ENCODE assay signal across 10 cellular contexts in genomic region chr13:113777311-113778260, GRCh38. TPM values are rescaled to one million over a fixed set of nuclear protein-coding genes. Genes with fewer than 3 reads are reported as not detected.
DNase-seq lines count a peak whose midpoint lies in the region; FAIRE-seq and TF ChIP-seq lines count a peak whose summit lies in the region.
"Had no signal": no experiment of that assay in that cellular context is flagged by ENCODE, and none has a peak within 500 bp of the region (broad histone marks: within the 10 kb centered on the region; RNA-seq: fewer than 3 reads in every experiment).

No MANE protein-coding gene starts in this region.

- H3K36me3 ChIP-seq in MG63: no peaks in the 10 kb centered on the region
- no peaks in the 10 kb centered on the region; a peak in 1 of 8 replicates for H3K36me3 ChIP-seq in H1 (ENCODE audit: control insufficient read depth in 2 of 4, insufficient read depth in 4 of 4, low read length in 3 of 4)
- H3K36me3 ChIP-seq in mesendoderm (ENCODE audit: control insufficient read depth, insufficient read depth, low read length): no peaks in the 10 kb centered on the region
- no peaks in the 10 kb centered on the region for H3K36me3 ChIP-seq in tibial nerve
- H3K36me3 ChIP-seq: esophagus muscularis mucosa had no signal

- H2BK20ac ChIP-seq in H1 (ENCODE audit: low read length): no peak overlapping the region

- H3K4ac ChIP-seq in H1 (replicated peaks; ENCODE audit: insufficient read length, low read depth, low read length) (no peak overlapping the region), mesendoderm (ENCODE audit: low read depth, low read length) (no peak overlapping the region)

- H2BK120ac ChIP-seq in H1 (replicated peaks; ENCODE audit: low read depth, low read length) (no peak overlapping the region), mesendoderm (ENCODE audit: low read depth, low read length) (no peak overlapping the region)

- no peak for FAIRE-seq in H1 (lab: Jason Lieb, UNC)

- no peak overlapping the region for H4K91ac ChIP-seq in H1 (replicated peaks; ENCODE audit: insufficient read length, low read length)

- no peaks in the 10 kb centered on the region for H3K9me3 ChIP-seq in MG63
- H3K9me3 ChIP-seq in H1 (ENCODE audit: insufficient read depth in 2 of 2, low read depth in 1 of 2, low read length in 1 of 2): no peaks in the 10 kb centered on the region
- H3K9me3 ChIP-seq in tibial nerve: no peaks in the 10 kb centered on the region
- H3K9me3 ChIP-seq: esophagus muscularis mucosa had no signal

- H2BK5ac ChIP-seq in H1 (ENCODE audit: low read depth, low read length): no peak overlapping the region
- no peak overlapping the region for H2BK5ac ChIP-seq in mesendoderm (ENCODE audit: low read length)

- CTCF ChIA-PET in H1 (lab: Charles Lee; ENCODE audit: partially characterized antibody): interaction anchor here (0.9 to 2.3 kb wide), 5 partner anchors 10 to 112 kb away, joined by 3 to 7 read pairs (median 4); no protein-coding TSS in a partner anchor

- H2AK5ac ChIP-seq in H1 (ENCODE audit: low read depth, low read length) (no peak overlapping the region), mesendoderm (ENCODE audit: low read length) (no peak overlapping the region)

- H3K56ac ChIP-seq in H1 (replicated peaks; ENCODE audit: insufficient read length, low read depth, low read length): no peak overlapping the region
- no peak overlapping the region for H3K56ac ChIP-seq in mesendoderm (ENCODE audit: low read length)

- TF ChIP-seq POLR2A in H1 (IDR thresholded peaks at IDR 0.05; ENCODE audit: control extremely low read depth in 1 of 2, low read depth in 2 of 2, low read length in 2 of 2) (no peak), tibial nerve (IDR thresholded peaks at IDR 0.05) (no peak)

- H2BK12ac ChIP-seq in H1 (ENCODE audit: low read depth, low read length): no peak overlapping the region

- H3K79me2 ChIP-seq in H1 (ENCODE audit: control insufficient read depth in 1 of 2, insufficient read depth in 2 of 2, low read length in 2 of 2) (peaks cover 0 to 5% of the 10 kb centered on the region in 2 experiments; a peak in 1 of 4 replicates), mesendoderm (ENCODE audit: control insufficient read depth, insufficient read depth, low read length) (no peaks in the 10 kb centered on the region)

- H3K4me3 ChIP-seq in MG63: no peak overlapping the region
- H3K4me3 ChIP-seq in H1 (ENCODE audit: extremely low read depth in 1 of 4, insufficient read depth in 2 of 4, low read depth in 3 of 4, low read length in 4 of 4): no peak overlapping the region
- H3K4me3 ChIP-seq in mesendoderm (ENCODE audit: low read length): no peak overlapping the region
- no peak overlapping the region for H3K4me3 ChIP-seq in tibial nerve
- H3K4me3 ChIP-seq: esophagus muscularis mucosa had no signal

- H2BK15ac ChIP-seq in H1 (ENCODE audit: low read length): no peak overlapping the region
- H2BK15ac ChIP-seq in mesendoderm (replicated peaks; ENCODE audit: low read depth): no peak overlapping the region

- H3K23ac ChIP-seq in H1 (ENCODE audit: insufficient read length) (no peak overlapping the region), mesendoderm (ENCODE audit: low read length) (no peak overlapping the region)

- H3K27ac ChIP-seq in H1 (ENCODE audit: low read depth, low read length): no peak overlapping the region
- no peak overlapping the region for H3K27ac ChIP-seq in mesendoderm (ENCODE audit: low read depth, low read length)
- no peak overlapping the region for H3K27ac ChIP-seq in tibial nerve
- H3K27ac ChIP-seq: esophagus muscularis mucosa had no signal

- H3K9ac ChIP-seq in H1 (replicated peaks in 1 of 4; ENCODE audit: extremely low read depth in 1 of 4, low read depth in 3 of 4, low read length in 3 of 4): no peak overlapping the region; a peak in 1 of 7 replicates
- H3K9ac ChIP-seq in mesendoderm (ENCODE audit: low read length): no peak overlapping the region

- TF ChIP-seq EP300 in H1 (IDR thresholded peaks at IDR 0.05; ENCODE audit: borderline replicate concordance in 1 of 2, low read depth in 2 of 2, low read length in 2 of 2): no peak
- TF ChIP-seq EP300 in tibial nerve (IDR thresholded peaks at IDR 0.05): no peak

- WGBS in H1 (ENCODE audit: extremely low coverage in 1 of 2, insufficient coverage in 1 of 2, insufficient read length in 1 of 2, insufficient replicate concordance in 2 of 2, low coverage in 1 of 2, low lambda C conversion rate in 2 of 2, missing lambda C conversion rate in 1 of 2), 2 experiments: 56% methylated on average over 27 of the region's 29 CpGs; no CpG with 5 or more reads in 1 of the 2 experiments
- WGBS in mesendoderm (ENCODE audit: extremely low coverage, insufficient coverage, low lambda C conversion rate): no CpG with 5 or more reads among the region's 29 CpGs
- 46 to 47% methylated on average over 16 to 25 of the region's 29 CpGs for WGBS in tibial nerve, 2 donors

- H3K18ac ChIP-seq in H1 (ENCODE audit: extremely low read depth, low read length) (no peak overlapping the region), mesendoderm (ENCODE audit: low read length) (no peak overlapping the region)

- TF ChIP-seq RAD21 in H1 (IDR thresholded peaks at IDR 0.05 in 1 of 2, conservative IDR thresholded peaks at IDR 0.05 in 1 of 2; ENCODE audit: low read depth in 2 of 2, low read length in 2 of 2): no peak

- H2AFZ ChIP-seq in H1 (ENCODE audit: low read length): no peak overlapping the region

- H3K4me1 ChIP-seq in H1 (replicated peaks in 1 of 4; ENCODE audit: control insufficient read depth in 3 of 4, insufficient read depth in 4 of 4, low read length in 3 of 4) (no peaks in the 10 kb centered on the region; a peak in 1 of 7 replicates), mesendoderm (ENCODE audit: control insufficient read depth, low read depth, low read length) (no peaks in the 10 kb centered on the region), tibial nerve (no peaks in the 10 kb centered on the region)
- H3K4me1 ChIP-seq: esophagus muscularis mucosa had no signal

- no peaks in the 10 kb centered on the region for H3K27me3 ChIP-seq in MG63
- peaks cover 0 to 5% (median 0%) of the 10 kb centered on the region in 4 experiments; a peak in 1 of 7 replicates for H3K27me3 ChIP-seq in H1 (replicated peaks in 1 of 4; ENCODE audit: control insufficient read depth in 3 of 4, extremely low read depth in 1 of 4, insufficient read depth in 3 of 4, low read length in 3 of 4)
- no peaks in the 10 kb centered on the region for H3K27me3 ChIP-seq in mesendoderm (ENCODE audit: insufficient read depth, low read length, poor library complexity)
- peaks cover 0 to 31% of the 10 kb centered on the region in 2 donors for H3K27me3 ChIP-seq in tibial nerve

- TF ChIP-seq CTCF in H1 (IDR thresholded peaks at IDR 0.05; ENCODE audit: control extremely low read depth in 1 of 3, insufficient read depth in 1 of 3, low read depth in 1 of 3, low read length in 3 of 3) (no peak), tibial nerve (IDR thresholded peaks at IDR 0.05) (no peak)

- H4K5ac ChIP-seq in H1 (ENCODE audit: insufficient read length, low read depth, low read length): no peak overlapping the region
- H4K5ac ChIP-seq in mesendoderm (ENCODE audit: low read length): no peak overlapping the region

- H3K23me2 ChIP-seq in H1 (ENCODE audit: low read depth, low read length): peaks cover 9% of the 10 kb centered on the region; the same call in 1 of the 2 replicates

- peaks cover 6% of the 10 kb centered on the region for H3K79me1 ChIP-seq in H1 (ENCODE audit: low read depth, low read length)
- no peaks in the 10 kb centered on the region for H3K79me1 ChIP-seq in mesendoderm (ENCODE audit: low read length)

- H4K8ac ChIP-seq in H1 (ENCODE audit: extremely low read depth, insufficient read depth, low read length) (no peak overlapping the region), mesendoderm (ENCODE audit: low read depth, low read length) (no peak overlapping the region)

- POLR2A ChIA-PET in H1 (lab: Charles Lee; ENCODE audit: partially characterized antibody): interaction anchor here (1.0 to 1.3 kb wide), 3 partner anchors 25 to 449 kb away, joined by 3 read pairs; no protein-coding TSS in a partner anchor

- no peak overlapping the region for H3K4me2 ChIP-seq in H1 (ENCODE audit: insufficient read depth in 1 of 2, low read depth in 2 of 2, low read length in 2 of 2)
- no peak overlapping the region for H3K4me2 ChIP-seq in mesendoderm (ENCODE audit: low read length)

- no peak overlapping the region for H3K14ac ChIP-seq in H1 (ENCODE audit: insufficient read length)

- peaks cover 0 to 10% of the 10 kb centered on the region in 2 experiments for H4K20me1 ChIP-seq in H1 (replicated peaks in 1 of 2; ENCODE audit: control insufficient read depth in 1 of 2, insufficient read depth in 2 of 2, low read length in 2 of 2)

- peak; percentile 63 for DNase-seq in GM03348 (ENCODE audit: low spot score)
- peak; percentile 20 for DNase-seq in MG63
- peak in 1 of 2 experiments; percentile 84 for DNase-seq in H1 (ENCODE audit: low read depth in 1 of 2, low spot score in 2 of 2)
- DNase-seq in mesendoderm: peak; percentile 69
- no peak for DNase-seq in activated CD4-positive, CD25-positive, alpha-beta regulatory T cell treated with anti-CD3 and anti-CD28 coated beads, Interleukin-2, amount 50 U/mL, for 72 hours
- no peak for DNase-seq in tibial nerve (ENCODE audit: low spot score in 2 of 2)
- no peak for DNase-seq in pons (ENCODE audit: low spot score)
- DNase-seq: NCI-H524 treated with DMSO at 0.1 percent for 48 hours, T-helper 9 cell had no signal

TF ChIP-seq in H1, 55 proteins besides CTCF, POLR2A, EP300 and RAD21 (continues in another document):
- TF ChIP-seq E2F6 (IDR thresholded peaks at IDR 0.05): peak; percentile 82

RNA-seq across cellular contexts. Expression of gene TMEM255B, which starts 18.6 kb away (rescaled TPM):
- total RNA-seq in MG63 (2014; rRNA removed; shearing (Covaris generic); ENCODE audit: low replicate concordance): 1.4 TPM in 1 of 2 replicates, not detected in the other
- 2.7 and 4.4 TPM in 2 replicates for total RNA-seq in H1 (2021; fragmentation: NEBNext Ultra II Directional; extraction: Animal tissue kit (Norgen Biotek cat#: 25700))
- 3.4 and 5.0 TPM in 2 replicates for polyA plus RNA-seq in H1 (2011; rRNA removed)
- 4.2 TPM for polyA plus RNA-seq in H1 (2011; cell fraction: cytosol; rRNA removed)
- 7.2 TPM for polyA plus RNA-seq in H1 (2011; cell fraction: nucleus; rRNA removed)
- 3.0 to 4.2 TPM (median 3.7 TPM) in 4 replicates for polyA plus RNA-seq in H1 (2012, experiment 1 of 2)
- 1.4 TPM for polyA plus RNA-seq in H1 (2012, experiment 2 of 2)
- 1.6 TPM for polyA plus RNA-seq in H1 (2013, experiment 1 of 2)
- polyA plus RNA-seq in H1 (2013, experiment 2 of 2): 2.3 TPM
- 0.50 and 1.6 TPM in 2 replicates for polyA minus RNA-seq in H1 (2011; rRNA and poly(A)+ RNA removed)
- 2.0 TPM for polyA minus RNA-seq in H1 (2011; cell fraction: cytosol; rRNA and poly(A)+ RNA removed)
- 2.2 TPM for polyA minus RNA-seq in H1 (2011; cell fraction: nucleus; rRNA and poly(A)+ RNA removed)
- polyA plus RNA-seq in mesendoderm (2013, experiment 1 of 2): 0.24 TPM
- polyA plus RNA-seq in mesendoderm (2013, experiment 2 of 2): 0.20 TPM
- total RNA-seq in tibial nerve: 10 to 100 TPM in 2 of 4 donors, 1 to 10 TPM in 2; 3.3 to 21.6 (median 10.9) TPM

Comparison
In these comparisons a context has a peak if more than half of its experiments do, and no peak if none do; other contexts are left out.
1. DNase-seq: peak in GM03348 (single experiment), MG63 (single experiment) and mesendoderm (single experiment); none in activated CD4-positive, CD25-positive, alpha-beta regulatory T cell treated with anti-CD3 and anti-CD28 coated beads, Interleukin-2, amount 50 U/mL, for 72 hours (single experiment), tibial nerve (0 of 2) and pons (single experiment).